Comparison of ENCODE assay signal across 1 cellular context in genomic region chr12:54201001-54201794, GRCh38.
TF ChIP-seq lines count a peak whose summit lies in the region.

No MANE protein-coding gene starts in this region.

TF ChIP-seq in HepG2, 621 proteins besides CTCF, POLR2A, EP300 and RAD21 (continued from another document):
- TF ChIP-seq HHEX (CRISPR knock-in tag; IDR thresholded peaks at IDR 0.05) (no peak), SP140L (CRISPR knock-in tag; IDR thresholded peaks at IDR 0.05; ENCODE audit: borderline replicate concordance) (no peak), ZMYM3 (CRISPR knock-in tag; IDR thresholded peaks at IDR 0.05) (peak; percentile 70), ZNF687 (CRISPR knock-in tag; IDR thresholded peaks at IDR 0.05) (peak; percentile 32), STAT5B (CRISPR knock-in tag; IDR thresholded peaks at IDR 0.05) (no peak), HMGXB4 (CRISPR knock-in tag; IDR thresholded peaks at IDR 0.05; ENCODE audit: borderline replicate concordance in 1 of 2, low read depth in 1 of 2) (peak in 1 of 2 experiments; percentile 32; a peak in 1 of 4 replicates), MLX (CRISPR knock-in tag; IDR thresholded peaks at IDR 0.05) (no peak), STAG1 (CRISPR knock-in tag; IDR thresholded peaks at IDR 0.05) (peak; percentile 67), THYN1 (CRISPR knock-in tag; IDR thresholded peaks at IDR 0.05; ENCODE audit: borderline replicate concordance, low read depth) (no peak)
TF ChIP-seq in HepG2: peak in this region for 10.
